ENCODE assay signal across 13 cellular contexts in the genomic region with DNA sequence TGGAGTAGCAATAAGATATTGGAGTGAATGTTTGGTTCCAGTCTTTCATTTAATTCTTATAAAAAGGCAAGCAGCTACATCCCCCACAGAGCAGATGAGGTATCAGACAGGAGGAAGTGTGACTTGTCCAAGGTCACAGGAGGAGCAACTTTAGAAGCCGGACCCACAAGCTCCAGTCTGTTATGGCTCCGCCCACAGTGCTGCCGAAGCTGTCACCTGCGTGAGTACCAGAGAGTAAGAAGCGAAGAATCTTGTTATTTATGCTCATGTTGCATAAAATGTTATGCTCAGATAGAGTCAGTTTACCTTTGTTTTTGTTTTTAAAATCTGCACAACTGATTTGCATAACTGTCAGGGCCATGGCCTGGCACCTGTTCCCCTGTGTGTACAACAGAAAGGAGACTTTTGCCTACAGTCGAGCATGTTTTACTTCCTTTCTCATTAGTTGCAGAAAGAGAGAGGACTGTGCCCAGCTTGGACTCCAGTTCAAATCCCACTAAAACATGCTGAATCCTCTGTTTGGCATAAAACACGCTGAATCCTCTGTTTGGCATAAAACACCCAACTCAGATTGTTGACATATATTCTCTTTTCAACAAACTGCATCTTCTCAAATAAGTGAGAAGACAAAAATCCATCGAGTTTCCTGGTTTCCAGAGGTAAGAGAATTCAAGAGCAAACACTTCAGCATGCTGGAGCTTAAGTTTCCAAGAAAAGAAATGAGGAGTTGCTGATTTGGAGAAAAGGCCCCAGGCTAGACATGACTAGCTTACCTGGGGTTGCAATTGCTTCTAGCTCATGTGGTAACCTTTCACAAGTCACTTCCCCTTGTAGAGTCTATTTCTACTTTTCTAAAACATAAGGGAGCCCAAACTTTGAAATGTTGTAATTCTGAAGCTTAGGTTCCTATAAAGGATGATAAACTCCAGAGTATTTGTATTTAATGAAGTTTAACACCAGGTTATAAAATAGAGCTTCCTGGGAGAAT.
DNase-seq lines count a peak whose midpoint lies in the region; ATAC-seq, FAIRE-seq and TF ChIP-seq lines count a peak whose summit lies in the region.
"Had no signal": no experiment of that assay in that cellular context is flagged by ENCODE, and none has a peak within 500 bp of the region (broad histone marks: within the 10 kb centered on the region; RNA-seq: fewer than 3 reads in every experiment).

No MANE protein-coding gene starts in this region.

- H3K9me3 ChIP-seq in A673 (ENCODE audit: low read depth, low read length, poor library complexity, severe bottlenecking): no peaks in the 10 kb centered on the region
- H3K9me3 ChIP-seq: Caco-2 had no signal

- POLR2A ChIA-PET in A673 (lab: Charles Lee; ENCODE audit: low non-redundant PET): no interaction called here

- no TSS peak for BruUV-seq in A673 (replicated peaks; lab: Mats Ljungman, UMichigan)

- no peaks in the 10 kb centered on the region for H3K36me3 Mint-ChIP-seq in activated T-cell treated with anti-CD3 and anti-CD28 coated beads, Interleukin-2, amount 50 U/mL, for 24 hours (ENCODE audit: low read depth)

- CTCF ChIA-PET in A673 (lab: Charles Lee): interaction anchor here (0.6 to 1.5 kb wide), 2 partner anchors 18 to 537 kb away, joined by 3 read pairs; no protein-coding TSS in a partner anchor

- no peak overlapping the region for H3K27ac ChIP-seq in A673 (ENCODE audit: low read depth, low read length, poor library complexity, severe bottlenecking)

- DNase-seq in bronchial epithelial cell (ENCODE audit: low read depth) (peak; percentile 30), activated T-cell treated with anti-CD3 and anti-CD28 coated beads for 4 hours (no peak), A673 (ENCODE audit: low spot score) (no peak), NCI-H1436 treated with DMSO at 0.1 percent for 48 hours (lab: John Stamatoyannopoulos, UW) (no peak)
- no peak for DNase-seq in activated T-cell treated with anti-CD3 and anti-CD28 coated beads, Interleukin-2, amount 50 U/mL, for 24 hours
- DNase-seq: activated CD4-positive, alpha-beta T cell treated with anti-CD3 and anti-CD28 coated beads, Interleukin-2, amount 50 U/mL, for 4 hours; Caco-2; NCI-H2081; SHP77 treated with DMSO at 0.1 percent for 48 hours; small intestine had no signal

- intact Hi-C loops in A673 (cut with micrococcal nuclease; ENCODE audit: unreplicated experiment): loop anchor here (5.0 kb wide), 1 partner anchor 538 kb away; no protein-coding TSS in a partner anchor

- no peak overlapping the region for H3K27ac Mint-ChIP-seq in activated T-cell treated with anti-CD3 and anti-CD28 coated beads, Interleukin-2, amount 50 U/mL, for 24 hours

- no peaks in the 10 kb centered on the region for H3K4me1 Mint-ChIP-seq in activated T-cell treated with anti-CD3 and anti-CD28 coated beads, Interleukin-2, amount 50 U/mL, for 24 hours (ENCODE audit: low read depth)

- ATAC-seq in GM18520 (IDR thresholded peaks at IDR 0.05; ENCODE audit: unreplicated experiment) (peak; percentile 49), GM21717 (IDR thresholded peaks at IDR 0.05; ENCODE audit: unreplicated experiment) (peak; percentile 62), HG03439 (IDR thresholded peaks at IDR 0.05; ENCODE audit: unreplicated experiment) (peak; percentile 68)

- H3K36me3 ChIP-seq in bronchial epithelial cell (ENCODE audit: control insufficient read depth, insufficient read depth, low read length): no peaks in the 10 kb centered on the region
- H3K36me3 ChIP-seq in A673 (ENCODE audit: insufficient read depth, low read length, poor library complexity, severe bottlenecking): no peaks in the 10 kb centered on the region

- TF ChIP-seq CTCF in bronchial epithelial cell (IDR thresholded peaks at IDR 0.05; ENCODE audit: insufficient read depth, low read length, severe bottlenecking): no peak
- TF ChIP-seq CTCF in A673 (conservative IDR thresholded peaks at IDR 0.05; ENCODE audit: low read depth, low read length): no peak

- no peaks in the 10 kb centered on the region for H3K4me1 ChIP-seq in A673 (ENCODE audit: insufficient read depth, low read length, poor library complexity, severe bottlenecking)
- H3K4me1 ChIP-seq: Caco-2 had no signal

- H3K4me3 ChIP-seq in bronchial epithelial cell (ENCODE audit: low read depth, low read length) (no peak overlapping the region), A673 (ENCODE audit: low read depth, low read length, poor library complexity, severe bottlenecking) (no peak overlapping the region)

- peaks cover 26% of the 10 kb centered on the region for H3K27me3 Mint-ChIP-seq in activated T-cell treated with anti-CD3 and anti-CD28 coated beads, Interleukin-2, amount 50 U/mL, for 24 hours

- H3K9me3 Mint-ChIP-seq in activated T-cell treated with anti-CD3 and anti-CD28 coated beads, Interleukin-2, amount 50 U/mL, for 24 hours: peaks cover under 1% of the 10 kb centered on the region

- no peak overlapping the region for H3K4me3 Mint-ChIP-seq in activated T-cell treated with anti-CD3 and anti-CD28 coated beads, Interleukin-2, amount 50 U/mL, for 24 hours

- H3K27me3 ChIP-seq in bronchial epithelial cell (ENCODE audit: control insufficient read depth, insufficient read depth, low read length): peaks cover 5% of the 10 kb centered on the region
- peaks cover 1% of the 10 kb centered on the region for H3K27me3 ChIP-seq in A673 (replicated peaks; ENCODE audit: insufficient read depth, low read depth, low read length, poor library complexity)

- no peak for FAIRE-seq in bronchial epithelial cell (lab: Jason Lieb, UNC)
- FAIRE-seq: small intestine had no signal
